Comparison of ENCODE assay signal across 7 cellular contexts in genomic region chr1:167066333-167067122, GRCh38. TPM values are rescaled to one million over a fixed set of nuclear protein-coding genes. Genes with fewer than 3 reads are reported as not detected.
DNase-seq lines count a peak whose midpoint lies in the region; ATAC-seq, FAIRE-seq and TF ChIP-seq lines count a peak whose summit lies in the region.

No MANE protein-coding gene starts in this region.

- H3K79me2 ChIP-seq in keratinocyte (ENCODE audit: control insufficient read depth, insufficient read depth, low read length) = no peaks in the 10 kb centered on the region

- dilution Hi-C loops in keratinocyte (cut with MboI; ENCODE audit: extremely low pct_ligation_motif_present, low sequenced_read_pairs) = loop anchor here (25.0 kb wide), 2 partner anchors 204 to 446 kb away; partner anchors contain the start of gene CD247

- in situ Hi-C loops in T47D (cut with HindIII; ENCODE audit: low pct_unique_long_range_greater_than_20kb, low sequenced_read_pairs) = no loop called here

- no peaks in the 10 kb centered on the region for H3K36me3 ChIP-seq in keratinocyte (ENCODE audit: control insufficient read depth in 2 of 2, extremely low read depth in 1 of 2, insufficient read depth in 2 of 2, low read length in 2 of 2)

- H2AFZ ChIP-seq in keratinocyte (ENCODE audit: control insufficient read depth, low read length) = peak overlapping the region; percentile 76

- peak; percentile 89 for ATAC-seq in HG02852 (IDR thresholded peaks at IDR 0.05; ENCODE audit: unreplicated experiment)

- no peak for TF ChIP-seq POLR2A in GM12892 (IDR thresholded peaks at IDR 0.05; ENCODE audit: low read depth, low read length)

- H3K9me1 ChIP-seq in keratinocyte (ENCODE audit: control insufficient read depth, extremely low read depth, insufficient read depth, low read length) = no peaks in the 10 kb centered on the region

- peak overlapping the region; percentile 73 for H3K4me2 ChIP-seq in keratinocyte (ENCODE audit: control insufficient read depth, extremely low read depth, insufficient read depth, low read depth, low read length)

- FAIRE-seq in GM12892 (lab: Jason Lieb, UNC) (peak; percentile 81), keratinocyte (lab: Jason Lieb, UNC) (no peak)

- H3K4me1 ChIP-seq in keratinocyte (ENCODE audit: control insufficient read depth, extremely low read depth, insufficient read depth, low read length) = no peaks in the 10 kb centered on the region

- H4K20me1 ChIP-seq in keratinocyte (ENCODE audit: control insufficient read depth, extremely low read depth, insufficient read depth, low read length) = no peaks in the 10 kb centered on the region

- peak overlapping the region in 2 of 3 experiments; percentile 40 to 50 for H3K4me3 ChIP-seq in keratinocyte (ENCODE audit: control insufficient read depth in 2 of 3, extremely low read depth in 1 of 3, insufficient read depth in 2 of 3, low read depth in 1 of 3, low read length in 3 of 3)

- peak overlapping the region; percentile 34 for H3K9ac ChIP-seq in keratinocyte (ENCODE audit: control insufficient read depth, extremely low read depth, insufficient read depth, low read length)

- H3K27ac ChIP-seq in VCaP (peak overlapping the region; percentile 66; the same call in 1 of the 2 replicates), keratinocyte (ENCODE audit: control insufficient read depth, insufficient read depth, low read length) (no peak overlapping the region)

- TF ChIP-seq CTCF in VCaP (conservative IDR thresholded peaks at IDR 0.05) = peak; percentile 97
- peak; percentile 85 to 97 (median 87) for TF ChIP-seq CTCF in keratinocyte (optimal IDR thresholded peaks at IDR 0.05 in 1 of 3, IDR thresholded peaks at IDR 0.05 in 1 of 3, conservative IDR thresholded peaks at IDR 0.05 in 1 of 3; ENCODE audit: extremely low read depth in 1 of 3, insufficient read depth in 2 of 3, low read length in 3 of 3)

- DNase-seq in GM12892 (ENCODE audit: insufficient read length) (peak; percentile 82), NCI-H2107 treated with DMSO at 0.1 percent for 48 hours (lab: John Stamatoyannopoulos, UW; ENCODE audit: unreplicated experiment) (peak; percentile 67), T47D (ENCODE audit: low read depth in 1 of 2, low spot score in 1 of 2) (peak; percentile 76 to 79), keratinocyte (ENCODE audit: low read depth, low spot score) (no peak)
- DNase-seq in stimulated activated CD4-positive, alpha-beta T cell treated with anti-CD3 and anti-CD28 coated beads, Interleukin-1b, Interleukin-23, amount 100 ng/mL, for 1 hour (ENCODE audit: low read depth in 2 of 2) = peak; percentile 53 to 73

- H3K9me3 ChIP-seq in keratinocyte (ENCODE audit: control insufficient read depth, low read depth, low read length) = no peaks in the 10 kb centered on the region

- H3K27me3 ChIP-seq in keratinocyte (ENCODE audit: control insufficient read depth, extremely low read depth, insufficient read depth, low read length) = no peaks in the 10 kb centered on the region

RNA-seq across cellular contexts. Expression of gene GPA33, which starts 23.6 kb away (rescaled TPM):
- not detected for polyA plus RNA-seq in GM12892 (2012; ENCODE audit: missing spikeins)
- polyA plus RNA-seq in keratinocyte = not detected in 3 replicates
- polyA plus RNA-seq in keratinocyte (2011; ENCODE audit: low read depth) = not detected
- polyA plus RNA-seq in keratinocyte (2011; cell fraction: cytosol; rRNA removed) = not detected in 2 replicates
- polyA plus RNA-seq in keratinocyte (2011; cell fraction: nucleus; rRNA removed) = not detected in 2 replicates
- polyA plus RNA-seq in keratinocyte (2012; ENCODE audit: low replicate concordance) = not detected in 2 replicates
- polyA minus RNA-seq in keratinocyte = not detected in 3 replicates
- not detected for polyA minus RNA-seq in keratinocyte (2011; cell fraction: cytosol; rRNA and poly(A)+ RNA removed)
- polyA minus RNA-seq in keratinocyte (2011; cell fraction: nucleus; rRNA and poly(A)+ RNA removed) = not detected in 2 replicates

RNA-seq across cellular contexts. Expression of gene STYXL2, which starts 27.3 kb away (rescaled TPM):
- polyA plus RNA-seq in GM12892 (2012; ENCODE audit: missing spikeins) = not detected
- polyA plus RNA-seq in keratinocyte = not detected in 3 replicates
- not detected for polyA plus RNA-seq in keratinocyte (2011; ENCODE audit: low read depth)
- not detected in 2 replicates for polyA plus RNA-seq in keratinocyte (2011; cell fraction: cytosol; rRNA removed)
- not detected in 2 replicates for polyA plus RNA-seq in keratinocyte (2011; cell fraction: nucleus; rRNA removed)
- polyA plus RNA-seq in keratinocyte (2012; ENCODE audit: low replicate concordance) = not detected in 2 replicates
- polyA minus RNA-seq in keratinocyte = not detected in 3 replicates
- polyA minus RNA-seq in keratinocyte (2011; cell fraction: cytosol; rRNA and poly(A)+ RNA removed) = not detected
- not detected in 2 replicates for polyA minus RNA-seq in keratinocyte (2011; cell fraction: nucleus; rRNA and poly(A)+ RNA removed)
